Comparison of ENCODE assay signal across 12 cellular contexts in genomic region chr10:77554996-77555397, GRCh38.
DNase-seq lines count a peak whose midpoint lies in the region; ATAC-seq and TF ChIP-seq lines count a peak whose summit lies in the region.
"Had no signal": no experiment of that assay in that cellular context is flagged by ENCODE, and none has a peak within 500 bp of the region (broad histone marks: within the 10 kb centered on the region; RNA-seq: fewer than 3 reads in every experiment).

No MANE protein-coding gene starts in this region.

- H3K36me3 ChIP-seq in adrenal gland (replicated peaks in 1 of 2), result no peaks in the 10 kb centered on the region
- no peaks in the 10 kb centered on the region for H3K36me3 ChIP-seq in stomach
- H3K36me3 ChIP-seq in effector memory CD4-positive, alpha-beta T cell (ENCODE audit: control insufficient read depth, insufficient read depth, low read length), result no peaks in the 10 kb centered on the region
- H3K36me3 ChIP-seq: breast epithelium had no signal

- H3K27ac ChIP-seq in adrenal gland (peak overlapping the region in 4 of 5 donors; percentile 6 to 88 (median 62)), stomach (peak overlapping the region in 4 of 5 donors; percentile 69 to 84 (median 75))
- H3K27ac ChIP-seq in effector memory CD4-positive, alpha-beta T cell (ENCODE audit: insufficient read depth, low read length, poor library complexity, severe bottlenecking), result no peak overlapping the region

- H3K4me3 ChIP-seq in adrenal gland, result no peak overlapping the region
- H3K4me3 ChIP-seq in stomach, result no peak overlapping the region
- no peak overlapping the region for H3K4me3 ChIP-seq in effector memory CD4-positive, alpha-beta T cell (ENCODE audit: insufficient read depth, low read depth, low read length, poor library complexity, severe bottlenecking)
- H3K4me3 ChIP-seq: breast epithelium had no signal

- no peak for TF ChIP-seq EP300 in stomach (IDR thresholded peaks at IDR 0.05)

- H3K9me3 ChIP-seq in adrenal gland (replicated peaks in 1 of 3) (no peaks in the 10 kb centered on the region), stomach (no peaks in the 10 kb centered on the region)
- no peaks in the 10 kb centered on the region for H3K9me3 ChIP-seq in effector memory CD4-positive, alpha-beta T cell (ENCODE audit: control insufficient read depth, low read length)
- H3K9me3 ChIP-seq: breast epithelium had no signal

- peak; percentile 64 for ATAC-seq in left lobe of liver
- ATAC-seq in GM18873 (IDR thresholded peaks at IDR 0.05; ENCODE audit: low FRiP score, unreplicated experiment), result no peak

- intact Hi-C loops in adrenal gland (cut with DNase I), result no loop called here
- intact Hi-C loops in stomach (cut with DNase I; ENCODE audit: low total_unique reads), result no loop called here

- 67 to 80% (median 75%) methylated on average over 7 of the region's 7 CpGs for WGBS in adrenal gland, 4 donors
- 53 to 66% (median 60%) methylated on average over 7 of the region's 7 CpGs for WGBS in stomach, 5 donors

- H3K27me3 ChIP-seq in adrenal gland, result no peaks in the 10 kb centered on the region
- H3K27me3 ChIP-seq in stomach, result no peaks in the 10 kb centered on the region
- H3K27me3 ChIP-seq in effector memory CD4-positive, alpha-beta T cell (replicated peaks; ENCODE audit: control insufficient read depth, insufficient read depth, low read length, poor library complexity, severe bottlenecking), result no peaks in the 10 kb centered on the region
- H3K27me3 ChIP-seq: breast epithelium had no signal

- H3K4me1 ChIP-seq in adrenal gland (replicated peaks in 1 of 2), result peaks cover 0 to 4% of the 10 kb centered on the region in 2 donors
- H3K4me1 ChIP-seq in stomach, result peaks cover 0 to 44% (median 21%) of the 10 kb centered on the region in 4 donors
- no peaks in the 10 kb centered on the region for H3K4me1 ChIP-seq in effector memory CD4-positive, alpha-beta T cell (ENCODE audit: control insufficient read depth, insufficient read depth, low read length, poor library complexity, severe bottlenecking)
- H3K4me1 ChIP-seq: breast epithelium had no signal

- TF ChIP-seq POLR2A in adrenal gland (IDR thresholded peaks at IDR 0.05), result no peak
- TF ChIP-seq POLR2A in stomach (IDR thresholded peaks at IDR 0.05), result no peak

- TF ChIP-seq CTCF in adrenal gland (IDR thresholded peaks at IDR 0.05) (no peak), stomach (IDR thresholded peaks at IDR 0.05) (no peak)

- DNase-seq in M059J (ENCODE audit: low read depth), result peak; percentile 48
- DNase-seq in adrenal gland, result peak in 6 of 7 donors; percentile 27 to 60 (median 38)
- peak; percentile 68 for DNase-seq in left lobe of liver (ENCODE audit: low spot score)
- DNase-seq in stomach, result no peak
- no peak for DNase-seq in NCI-H128 (lab: John Stamatoyannopoulos, UW; ENCODE audit: unreplicated experiment)
- DNase-seq in effector memory CD4-positive, alpha-beta T cell, result no peak
- DNase-seq in activated CD4-positive, alpha-beta T cell treated with anti-CD3 and anti-CD28 coated beads for 4 hours, result no peak
- DNase-seq: activated T-cell treated with anti-CD3 and anti-CD28 coated beads for 4 hours, NCI-H1436, posterior cingulate gyrus had no signal

Comparison
In these comparisons a context has a peak if more than half of its experiments do, and no peak if none do; other contexts are left out.
1. DNase-seq: peak in M059J (single experiment), adrenal gland (6 of 7) and left lobe of liver (single experiment); none in stomach (single experiment), NCI-H128 (single experiment), effector memory CD4-positive, alpha-beta T cell (0 of 3) and activated CD4-positive, alpha-beta T cell treated with anti-CD3 and anti-CD28 coated beads for 4 hours (0 of 2).